Comparison of ENCODE assay signal across 13 cellular contexts in the genomic region with DNA sequence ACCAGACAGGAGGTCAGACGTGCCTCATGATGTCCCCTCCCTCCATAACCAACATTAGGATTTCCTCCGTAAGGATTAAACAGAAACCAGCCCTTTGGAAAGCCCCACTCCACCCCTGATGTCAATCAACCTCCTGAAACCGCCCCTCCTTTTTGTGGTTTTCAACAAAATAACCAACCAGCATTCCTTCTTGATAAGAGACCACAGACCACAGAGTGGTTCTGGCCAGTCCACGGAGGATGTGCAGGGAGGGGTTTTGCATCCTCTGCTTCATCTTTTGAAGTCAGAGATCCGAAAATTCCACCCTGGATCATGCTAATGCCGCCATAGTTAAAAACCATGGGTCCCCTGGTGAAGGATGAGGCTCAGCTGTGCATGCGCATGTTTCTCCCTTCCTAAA.
A peak's percentile ranks its signal among the peaks of the same experiment; 100 is the strongest.
DNase-seq lines count a peak whose midpoint lies in the region; ATAC-seq and TF ChIP-seq lines count a peak whose summit lies in the region.
"Had no signal": no experiment of that assay in that cellular context is flagged by ENCODE, and none has a peak within 500 bp of the region (broad histone marks: within the 10 kb centered on the region; RNA-seq: fewer than 3 reads in every experiment).

No MANE protein-coding gene starts in this region.

- H3K36me3 Mint-ChIP-seq in activated CD4-positive, alpha-beta T cell treated with anti-CD3 and anti-CD28 coated beads, Interleukin-2, amount 10 ng/mL, durations not matched to agents 7 days and 5 days (ENCODE audit: low read depth) = no peaks in the 10 kb centered on the region

- H3K4me3 Mint-ChIP-seq in activated CD4-positive, alpha-beta T cell treated with anti-CD3 and anti-CD28 coated beads, Interleukin-2, amount 10 ng/mL, durations not matched to agents 7 days and 5 days = no peak overlapping the region

- POLR2A ChIA-PET in activated CD4-positive, alpha-beta T cell treated with anti-CD3 and anti-CD28 coated beads, Interleukin-2, amount 10 ng/mL, durations not matched to agents 7 days and 5 days (lab: Charles Lee) = interaction anchor here (0.6 kb wide), 1 partner anchor 200 kb away, joined by 3 read pairs; no protein-coding TSS in a partner anchor

- H3K9me3 ChIP-seq in adipocyte (ENCODE audit: control insufficient read depth, low read length) (peaks cover 16% of the 10 kb centered on the region), lower lobe of right lung (no peaks in the 10 kb centered on the region)
- H3K9me3 ChIP-seq: neutrophil, uterus had no signal

- peak; percentile 8 for DNase-seq in activated CD4-positive, alpha-beta T cell treated with anti-CD3 and anti-CD28 coated beads, Interleukin-2, amount 10 ng/mL, durations not matched to agents 7 days and 5 days
- no peak for DNase-seq in activated CD4-positive, alpha-beta T cell treated with anti-CD3 and anti-CD28 coated beads, Interleukin-2, amount 50 U/mL, for 1 hour
- DNase-seq in LHCN-M2 (ENCODE audit: low read depth) = peak; percentile 40
- peak; percentile 56 for DNase-seq in adipocyte (ENCODE audit: low read depth)
- DNase-seq in renal cortical epithelial cell (ENCODE audit: low read depth) = peak; percentile 27
- no peak for DNase-seq in lower lobe of right lung
- DNase-seq: head of caudate nucleus, KG1, uterus had no signal

- H3K4me1 ChIP-seq in adipocyte (ENCODE audit: control insufficient read depth, insufficient read depth, low read length) (no peaks in the 10 kb centered on the region), lower lobe of right lung (no peaks in the 10 kb centered on the region)
- H3K4me1 ChIP-seq: A549, uterus had no signal

- no peaks in the 10 kb centered on the region for H3K9me3 Mint-ChIP-seq in activated CD4-positive, alpha-beta T cell treated with anti-CD3 and anti-CD28 coated beads, Interleukin-2, amount 10 ng/mL, durations not matched to agents 7 days and 5 days

- no peak overlapping the region for H3K9ac ChIP-seq in adipocyte (ENCODE audit: low read length)

- H3K4me3 ChIP-seq in adipocyte (ENCODE audit: low read length) = no peak overlapping the region
- no peak overlapping the region for H3K4me3 ChIP-seq in lower lobe of right lung
- H3K4me3 ChIP-seq: A549, uterus had no signal

- ATAC-seq in lower lobe of right lung = no peak
- no peak for ATAC-seq in GM21619 (IDR thresholded peaks at IDR 0.05; ENCODE audit: unreplicated experiment)
- no peak for ATAC-seq in GM21526 (IDR thresholded peaks at IDR 0.05; ENCODE audit: low FRiP score, unreplicated experiment)
- ATAC-seq: A549 had no signal

- H3K27ac ChIP-seq in lower lobe of right lung = no peak overlapping the region
- H3K27ac ChIP-seq: A549, neutrophil, uterus had no signal

- peaks cover 13% of the 10 kb centered on the region for H3K4me1 Mint-ChIP-seq in activated CD4-positive, alpha-beta T cell treated with anti-CD3 and anti-CD28 coated beads, Interleukin-2, amount 10 ng/mL, durations not matched to agents 7 days and 5 days

- intact Hi-C loops in lower lobe of right lung (cut with DNase I) = no loop called here

- H3K27me3 Mint-ChIP-seq in activated CD4-positive, alpha-beta T cell treated with anti-CD3 and anti-CD28 coated beads, Interleukin-2, amount 10 ng/mL, durations not matched to agents 7 days and 5 days = peaks cover 71% of the 10 kb centered on the region

- H3K36me3 ChIP-seq in adipocyte (ENCODE audit: control insufficient read depth, insufficient read depth, low read length, severe bottlenecking) = no peaks in the 10 kb centered on the region
- no peaks in the 10 kb centered on the region for H3K36me3 ChIP-seq in lower lobe of right lung
- H3K36me3 ChIP-seq: neutrophil, uterus had no signal

- H3K27me3 ChIP-seq in adipocyte (replicated peaks; ENCODE audit: control insufficient read depth, insufficient read depth, low read length) (no peaks in the 10 kb centered on the region), lower lobe of right lung (ENCODE audit: low read depth) (peaks cover 3% of the 10 kb centered on the region)
- H3K27me3 ChIP-seq: uterus had no signal

- H3K27ac Mint-ChIP-seq in activated CD4-positive, alpha-beta T cell treated with anti-CD3 and anti-CD28 coated beads, Interleukin-2, amount 10 ng/mL, durations not matched to agents 7 days and 5 days = no peak overlapping the region

- CTCF ChIA-PET in activated CD4-positive, alpha-beta T cell treated with anti-CD3 and anti-CD28 coated beads, Interleukin-2, amount 10 ng/mL, durations not matched to agents 7 days and 5 days (lab: Charles Lee) = no interaction called here

- TF ChIP-seq CTCF in lower lobe of right lung (IDR thresholded peaks at IDR 0.05) = no peak

Comparison
In these comparisons a context has a peak if more than half of its experiments do, and no peak if none do; other contexts are left out.
1. DNase-seq: peak in activated CD4-positive, alpha-beta T cell treated with anti-CD3 and anti-CD28 coated beads, Interleukin-2, amount 10 ng/mL, durations not matched to agents 7 days and 5 days (single experiment), LHCN-M2 (single experiment), adipocyte (single experiment) and renal cortical epithelial cell (single experiment); none in activated CD4-positive, alpha-beta T cell treated with anti-CD3 and anti-CD28 coated beads, Interleukin-2, amount 50 U/mL, for 1 hour (single experiment) and lower lobe of right lung (single experiment).